1 cellular context compared by ENCODE assay signal in genomic region chr2:236168110-236169067, GRCh38.
A peak's percentile ranks its signal among the peaks of the same experiment; 100 is the strongest.
TF ChIP-seq lines count a peak whose summit lies in the region.

Gene GBX2, minus strand, starts transcription at chr2:236168386. Its CDS starts 415 bp downstream, at chr2:236167971.

TF ChIP-seq in WTC11, 78 proteins besides CTCF, POLR2A, EP300 and RAD21 (continued from another document):
- TF ChIP-seq ZNF512 (CRISPR knock-in tag; IDR thresholded peaks at IDR 0.05; ENCODE audit: borderline replicate concordance) (no peak), GTF2I (CRISPR knock-in tag; conservative IDR thresholded peaks at IDR 0.05) (no peak), JUN (CRISPR knock-in tag; IDR thresholded peaks at IDR 0.05) (no peak), ZNF423 (CRISPR knock-in tag; IDR thresholded peaks at IDR 0.05) (no peak), ARID4B (CRISPR knock-in tag; IDR thresholded peaks at IDR 0.05; ENCODE audit: borderline replicate concordance) (peak; percentile 76; the same call in 1 of the 2 replicates), HMGA2 (CRISPR knock-in tag; IDR thresholded peaks at IDR 0.05) (no peak), PREB (CRISPR knock-in tag; IDR thresholded peaks at IDR 0.05; ENCODE audit: borderline replicate concordance) (no peak), ZSCAN18 (CRISPR knock-in tag; IDR thresholded peaks at IDR 0.05) (no peak), RORB (CRISPR knock-in tag; IDR thresholded peaks at IDR 0.05) (no peak), MYBL2 (CRISPR knock-in tag; IDR thresholded peaks at IDR 0.05) (no peak; the same call in 1 of the 2 replicates), CBFB (CRISPR knock-in tag; IDR thresholded peaks at IDR 0.05; ENCODE audit: low read depth) (no peak), USF1 (CRISPR knock-in tag; IDR thresholded peaks at IDR 0.05) (peak; percentile 97), CREB1 (CRISPR knock-in tag; IDR thresholded peaks at IDR 0.05) (peak; percentile 36; the same call in 1 of the 2 replicates), ATF6 (CRISPR knock-in tag; IDR thresholded peaks at IDR 0.05) (no peak), NR1H2 (CRISPR knock-in tag; IDR thresholded peaks at IDR 0.05) (no peak), FOXP4 (CRISPR knock-in tag; IDR thresholded peaks at IDR 0.05) (peak; percentile 92), FOXP1 (CRISPR knock-in tag; IDR thresholded peaks at IDR 0.05; ENCODE audit: borderline replicate concordance) (peak; percentile 86), ZNF138 (CRISPR knock-in tag; conservative IDR thresholded peaks at IDR 0.05) (no peak), PRDM15 (CRISPR knock-in tag; IDR thresholded peaks at IDR 0.05) (no peak), ZNF425 (CRISPR knock-in tag; conservative IDR thresholded peaks at IDR 0.05) (no peak), FOXJ3 (CRISPR knock-in tag; IDR thresholded peaks at IDR 0.05; ENCODE audit: borderline replicate concordance) (no peak), SMAD4 (CRISPR knock-in tag; IDR thresholded peaks at IDR 0.05) (no peak), KAT7 (CRISPR knock-in tag; IDR thresholded peaks at IDR 0.05; ENCODE audit: borderline replicate concordance) (no peak), ESRRA (CRISPR knock-in tag; IDR thresholded peaks at IDR 0.05; ENCODE audit: borderline replicate concordance) (no peak), ATF2 (CRISPR knock-in tag; IDR thresholded peaks at IDR 0.05; ENCODE audit: borderline replicate concordance, low read depth) (0 out of 2 replicates have a peak, but pooled peaks have one; percentile 19), ZNF416 (CRISPR knock-in tag; IDR thresholded peaks at IDR 0.05) (no peak), ZNF671 (CRISPR knock-in tag; IDR thresholded peaks at IDR 0.05) (no peak)
